ENCODE assay signal across 8 cellular contexts in genomic region chr1:32816676-32817158, GRCh38. TPM values are rescaled to one million over a fixed set of nuclear protein-coding genes. Genes with fewer than 3 reads are reported as not detected.
A peak's percentile ranks its signal among the peaks of the same experiment; 100 is the strongest.
DNase-seq lines count a peak whose midpoint lies in the region; ATAC-seq and TF ChIP-seq lines count a peak whose summit lies in the region.

No MANE protein-coding gene starts in this region.

- peaks cover 32 to 37% (median 34%) of the 10 kb centered on the region in 3 donors for H3K4me1 Mint-ChIP-seq in IgD-negative memory B cell
- peaks cover 59% of the 10 kb centered on the region for H3K4me1 Mint-ChIP-seq in activated T-helper 1 cell treated with anti-CD3 and anti-CD28 coated beads, Interleukin-12 subunit alpha, Interleukin-12 subunit beta, Interleukin-2, Interleukin-4 antibody, amounts not matched to agents 30 ng/mL and 10 ng/mL and 1 ng/mL, durations not matched to agents 14 hours and 24 hours and 36 hours (ENCODE audit: low read depth)

- H3K4me3 ChIP-seq in BLaER1 (peak overlapping the region; percentile 99), osteoblast (ENCODE audit: insufficient read depth, low read length) (peak overlapping the region; percentile 92)

- peaks cover 5% of the 10 kb centered on the region; the same call in 1 of the 2 replicates for H3K9me3 ChIP-seq in BLaER1
- H3K9me3 ChIP-seq in osteoblast (ENCODE audit: low read depth, low read length), result no peaks in the 10 kb centered on the region

- intact Hi-C loops in activated T-helper 1 cell treated with anti-CD3 and anti-CD28 coated beads, Interleukin-12 subunit alpha, Interleukin-12 subunit beta, Interleukin-2, Interleukin-4 antibody, amounts not matched to agents 30 ng/mL and 10 ng/mL and 1 ng/mL, durations not matched to agents 14 hours and 24 hours and 36 hours (cut with micrococcal nuclease), result loop anchor here (1.0 to 5.0 kb wide), 12 partner anchors 17 to 744 kb away; partner anchors contain the start of genes AK2, AZIN2, BSDC1 and FNDC5

- H3K4me2 ChIP-seq in BLaER1 (peak overlapping the region; percentile 90), osteoblast (ENCODE audit: insufficient read depth, low read length) (peak overlapping the region; percentile 91)

- H3K27me3 ChIP-seq in BLaER1 (no peaks in the 10 kb centered on the region), osteoblast (ENCODE audit: insufficient read depth, low read length) (no peaks in the 10 kb centered on the region)

- H3K9me3 Mint-ChIP-seq in IgD-negative memory B cell, result no peaks in the 10 kb centered on the region
- H3K9me3 Mint-ChIP-seq in activated T-helper 1 cell treated with anti-CD3 and anti-CD28 coated beads, Interleukin-12 subunit alpha, Interleukin-12 subunit beta, Interleukin-2, Interleukin-4 antibody, amounts not matched to agents 30 ng/mL and 10 ng/mL and 1 ng/mL, durations not matched to agents 14 hours and 24 hours and 36 hours, result no peaks in the 10 kb centered on the region

- peaks cover 2% of the 10 kb centered on the region for H3K27me3 Mint-ChIP-seq in IgD-negative memory B cell
- H3K27me3 Mint-ChIP-seq in activated T-helper 1 cell treated with anti-CD3 and anti-CD28 coated beads, Interleukin-12 subunit alpha, Interleukin-12 subunit beta, Interleukin-2, Interleukin-4 antibody, amounts not matched to agents 30 ng/mL and 10 ng/mL and 1 ng/mL, durations not matched to agents 14 hours and 24 hours and 36 hours (ENCODE audit: insufficient read depth), result no peaks in the 10 kb centered on the region

- peak overlapping the region; percentile 80 for H2AFZ ChIP-seq in osteoblast (ENCODE audit: low read length)

- H3K27ac ChIP-seq in BLaER1 (peak overlapping the region; percentile 100), osteoblast (ENCODE audit: low read depth, low read length) (peak overlapping the region; percentile 93)

- H3K36me3 ChIP-seq in BLaER1 (peaks cover 53% of the 10 kb centered on the region), osteoblast (ENCODE audit: insufficient read depth, low read length) (peaks cover 11% of the 10 kb centered on the region)

- peaks cover 60% of the 10 kb centered on the region for H3K4me1 ChIP-seq in BLaER1
- peaks cover 18% of the 10 kb centered on the region for H3K4me1 ChIP-seq in osteoblast (ENCODE audit: insufficient read depth, low read length)

- ATAC-seq in GM19043 (IDR thresholded peaks at IDR 0.05; ENCODE audit: low read depth, unreplicated experiment), result peak; percentile 2
- no peak for ATAC-seq in GM18868 (IDR thresholded peaks at IDR 0.05; ENCODE audit: unreplicated experiment)
- no peak for ATAC-seq in HG02798 (IDR thresholded peaks at IDR 0.05; ENCODE audit: poor library complexity, unreplicated experiment)

- DNase-seq in activated T-helper 1 cell treated with anti-CD3 and anti-CD28 coated beads, Interleukin-12 subunit alpha, Interleukin-12 subunit beta, Interleukin-2, Interleukin-4 antibody, amounts not matched to agents 30 ng/mL and 10 ng/mL and 1 ng/mL, durations not matched to agents 14 hours and 24 hours and 36 hours (ENCODE audit: low spot score), result no peak
- DNase-seq in germinal center (ENCODE audit: low spot score) (peak; percentile 27), osteoblast (ENCODE audit: insufficient read length, low spot score, missing footprints) (peak; percentile 74)

- peak overlapping the region; percentile 67 to 96 (median 93) for H3K27ac Mint-ChIP-seq in IgD-negative memory B cell
- H3K27ac Mint-ChIP-seq in activated T-helper 1 cell treated with anti-CD3 and anti-CD28 coated beads, Interleukin-12 subunit alpha, Interleukin-12 subunit beta, Interleukin-2, Interleukin-4 antibody, amounts not matched to agents 30 ng/mL and 10 ng/mL and 1 ng/mL, durations not matched to agents 14 hours and 24 hours and 36 hours, result peak overlapping the region; percentile 97

- peaks cover 98% of the 10 kb centered on the region for H3K79me2 ChIP-seq in osteoblast (ENCODE audit: insufficient read depth, low read length)

- no peak for TF ChIP-seq CTCF in osteoblast (IDR thresholded peaks at IDR 0.05; ENCODE audit: extremely low read depth, low read depth, low read length)

- H4K20me1 ChIP-seq in BLaER1 (peaks cover 42% of the 10 kb centered on the region), osteoblast (ENCODE audit: insufficient read depth, low read length) (peaks cover 13% of the 10 kb centered on the region)

- H3K4me3 Mint-ChIP-seq in IgD-negative memory B cell, result peak overlapping the region; percentile 82 to 99 (median 96)
- H3K4me3 Mint-ChIP-seq in activated T-helper 1 cell treated with anti-CD3 and anti-CD28 coated beads, Interleukin-12 subunit alpha, Interleukin-12 subunit beta, Interleukin-2, Interleukin-4 antibody, amounts not matched to agents 30 ng/mL and 10 ng/mL and 1 ng/mL, durations not matched to agents 14 hours and 24 hours and 36 hours, result peak overlapping the region; percentile 97

- peaks cover 4% of the 10 kb centered on the region for H3K36me3 Mint-ChIP-seq in IgD-negative memory B cell
- peaks cover 42% of the 10 kb centered on the region for H3K36me3 Mint-ChIP-seq in activated T-helper 1 cell treated with anti-CD3 and anti-CD28 coated beads, Interleukin-12 subunit alpha, Interleukin-12 subunit beta, Interleukin-2, Interleukin-4 antibody, amounts not matched to agents 30 ng/mL and 10 ng/mL and 1 ng/mL, durations not matched to agents 14 hours and 24 hours and 36 hours (ENCODE audit: low read depth)

- peak overlapping the region; percentile 100 for H3K9ac ChIP-seq in BLaER1

RNA-seq across cellular contexts. Expression of gene YARS1, which starts 0.4 kb away (rescaled TPM):
- polyA plus RNA-seq in IgD-negative memory B cell, result 41.8 TPM
- total RNA-seq in activated T-helper 1 cell treated with anti-CD3 and anti-CD28 coated beads, Interleukin-12 subunit alpha, Interleukin-12 subunit beta, Interleukin-2, Interleukin-4 antibody, amounts not matched to agents 30 ng/mL and 10 ng/mL and 1 ng/mL, durations not matched to agents 14 hours and 24 hours and 36 hours, result 205 and 225 TPM in 2 replicates
- total RNA-seq in osteoblast, result 183 and 199 TPM in 2 replicates

RNA-seq across cellular contexts. Expression of gene S100PBP, which starts 0.7 kb away (rescaled TPM):
- polyA plus RNA-seq in IgD-negative memory B cell, result 10.7 TPM
- 48.8 and 55.8 TPM in 2 replicates for total RNA-seq in activated T-helper 1 cell treated with anti-CD3 and anti-CD28 coated beads, Interleukin-12 subunit alpha, Interleukin-12 subunit beta, Interleukin-2, Interleukin-4 antibody, amounts not matched to agents 30 ng/mL and 10 ng/mL and 1 ng/mL, durations not matched to agents 14 hours and 24 hours and 36 hours
- total RNA-seq in osteoblast, result 42.0 and 57.2 TPM in 2 replicates

RNA-seq across cellular contexts. Expression of gene FNDC5, which starts 54.0 kb away (rescaled TPM):
- not detected for polyA plus RNA-seq in IgD-negative memory B cell
- not detected in 2 replicates for total RNA-seq in activated T-helper 1 cell treated with anti-CD3 and anti-CD28 coated beads, Interleukin-12 subunit alpha, Interleukin-12 subunit beta, Interleukin-2, Interleukin-4 antibody, amounts not matched to agents 30 ng/mL and 10 ng/mL and 1 ng/mL, durations not matched to agents 14 hours and 24 hours and 36 hours
- total RNA-seq in osteoblast, result 0.36 TPM in 1 of 2 replicates, not detected in the other
